ENCODE assay signal across 8 cellular contexts in the genomic region with DNA sequence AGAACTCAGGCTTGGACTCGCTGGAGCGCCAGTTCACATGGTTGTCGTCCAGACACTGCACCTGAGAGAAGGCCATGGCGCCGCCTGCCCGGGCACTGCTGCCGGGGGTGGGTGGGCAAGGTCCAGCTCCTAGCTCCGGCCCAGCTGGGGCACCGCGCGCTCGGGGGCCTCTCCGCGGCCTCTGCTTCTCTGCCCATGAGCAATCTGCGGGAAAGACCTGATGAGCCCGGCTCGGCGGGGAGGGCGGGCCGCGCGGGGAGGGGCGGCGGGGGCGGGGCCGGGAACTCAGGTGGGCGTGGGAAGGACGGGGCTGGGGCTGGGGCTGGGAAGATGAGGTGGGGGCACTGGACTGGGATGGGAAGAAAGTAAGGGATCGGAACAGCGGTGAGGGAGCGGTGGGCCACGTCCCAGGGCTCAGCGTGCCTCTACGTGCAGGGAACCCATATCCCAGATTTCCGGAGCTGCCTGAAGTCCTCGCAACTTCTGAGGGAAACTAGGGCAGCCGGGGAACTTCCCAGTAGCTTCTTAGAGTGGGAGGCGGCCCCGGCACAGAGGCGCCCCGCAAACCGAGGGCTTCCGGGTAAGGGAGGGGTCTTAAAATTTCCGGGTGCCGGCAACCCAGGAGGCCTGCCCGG. TPM values are rescaled to one million over a fixed set of nuclear protein-coding genes. Genes with fewer than 3 reads are reported as not detected.
A peak's percentile ranks its signal among the peaks of the same experiment; 100 is the strongest.
DNase-seq lines count a peak whose midpoint lies in the region; ATAC-seq, FAIRE-seq and TF ChIP-seq lines count a peak whose summit lies in the region.

No MANE protein-coding gene starts in this region.

- H3K9ac ChIP-seq in iPS-15b (ENCODE audit: low read depth, low read length), result peak overlapping the region; percentile 65

- H3K36me3 ChIP-seq in SJCRH30 (no peaks in the 10 kb centered on the region), iPS-15b (ENCODE audit: control insufficient read depth, insufficient read depth, low read length) (peaks cover 21% of the 10 kb centered on the region)

- no peaks in the 10 kb centered on the region for H3K27me3 Mint-ChIP-seq in activated naive CD8-positive, alpha-beta T cell treated with anti-CD3 and anti-CD28 coated beads, Interleukin-2, amount 50 U/mL, for 24 hours

- H3K9me3 ChIP-seq in SJCRH30 (replicated peaks) (peaks cover 7% of the 10 kb centered on the region), iPS-15b (ENCODE audit: control insufficient read depth, insufficient read depth, low read length) (no peaks in the 10 kb centered on the region)

- no peak overlapping the region for H3K27ac ChIP-seq in SJCRH30

- ATAC-seq in HG02938 (IDR thresholded peaks at IDR 0.05; ENCODE audit: unreplicated experiment), result peak; percentile 20
- ATAC-seq in activated naive CD8-positive, alpha-beta T cell treated with anti-CD3 and anti-CD28 coated beads, Interleukin-2, amount 50 U/mL, for 24 hours, result peak; percentile 25
- ATAC-seq in HG03469 (IDR thresholded peaks at IDR 0.05; ENCODE audit: unreplicated experiment), result no peak

- H3K4me3 ChIP-seq in SJCRH30, result peak overlapping the region; percentile 49
- H3K4me3 ChIP-seq in iPS-15b (ENCODE audit: low read depth, low read length), result peak overlapping the region; percentile 79

- H3K4me1 ChIP-seq in SJCRH30 (peaks cover 11% of the 10 kb centered on the region), iPS-15b (ENCODE audit: control insufficient read depth, insufficient read depth, low read length) (peaks cover 8% of the 10 kb centered on the region)

- H3K36me3 Mint-ChIP-seq in activated naive CD8-positive, alpha-beta T cell treated with anti-CD3 and anti-CD28 coated beads, Interleukin-2, amount 50 U/mL, for 24 hours (ENCODE audit: low read depth), result peaks cover 6% of the 10 kb centered on the region

- no peaks in the 10 kb centered on the region for H3K27me3 ChIP-seq in SJCRH30
- H3K27me3 ChIP-seq in iPS-15b (ENCODE audit: control insufficient read depth, insufficient read depth, low read length), result no peaks in the 10 kb centered on the region

- peaks cover 24% of the 10 kb centered on the region for H3K4me1 Mint-ChIP-seq in activated naive CD8-positive, alpha-beta T cell treated with anti-CD3 and anti-CD28 coated beads, Interleukin-2, amount 50 U/mL, for 24 hours

- DNase-seq in GM12892 (ENCODE audit: insufficient read length), result peak; percentile 66
- DNase-seq in SJCRH30, result no peak
- DNase-seq in activated naive CD8-positive, alpha-beta T cell treated with anti-CD3 and anti-CD28 coated beads, Interleukin-2, amount 50 U/mL, for 24 hours, result peak; percentile 54
- peak; percentile 64 for DNase-seq in stimulated activated CD4-positive, alpha-beta T cell treated with anti-CD3 and anti-CD28 coated beads, Interleukin-12 subunit alpha, Interleukin-12 subunit beta, amount 100 ng/mL, for 4 hours
- DNase-seq in midbrain (lab: John Stamatoyannopoulos, UW), result no peak

- peak overlapping the region; percentile 85 for H3K4me3 Mint-ChIP-seq in activated naive CD8-positive, alpha-beta T cell treated with anti-CD3 and anti-CD28 coated beads, Interleukin-2, amount 50 U/mL, for 24 hours

- FAIRE-seq in GM12892 (lab: Jason Lieb, UNC), result peak; percentile 46

- peak overlapping the region; percentile 76 for H3K27ac Mint-ChIP-seq in activated naive CD8-positive, alpha-beta T cell treated with anti-CD3 and anti-CD28 coated beads, Interleukin-2, amount 50 U/mL, for 24 hours

- no peak for TF ChIP-seq POLR2A in GM12892 (IDR thresholded peaks at IDR 0.05; ENCODE audit: low read depth, low read length)

- H3K9me3 Mint-ChIP-seq in activated naive CD8-positive, alpha-beta T cell treated with anti-CD3 and anti-CD28 coated beads, Interleukin-2, amount 50 U/mL, for 24 hours, result no peaks in the 10 kb centered on the region

RNA-seq across cellular contexts. Expression of gene FAM83G, which starts 0.5 kb away (rescaled TPM):
- 3.2 TPM for polyA plus RNA-seq in GM12892 (2012; ENCODE audit: missing spikeins)
- total RNA-seq in SJCRH30 (2014; rRNA removed; shearing (Covaris generic)), result 2.1 TPM in 2 replicates

RNA-seq across cellular contexts. Expression of gene GRAP, which starts 42.7 kb away (rescaled TPM):
- 18.1 TPM for polyA plus RNA-seq in GM12892 (2012; ENCODE audit: missing spikeins)
- total RNA-seq in SJCRH30 (2014; rRNA removed; shearing (Covaris generic)), result 0.63 and 0.69 TPM in 2 replicates

RNA-seq across cellular contexts. Expression of gene SLC5A10, which starts 52.1 kb away (rescaled TPM):
- polyA plus RNA-seq in GM12892 (2012; ENCODE audit: missing spikeins), result 0.95 TPM
- not detected in 2 replicates for total RNA-seq in SJCRH30 (2014; rRNA removed; shearing (Covaris generic))

Comparison
In these comparisons a context has a peak if more than half of its experiments do, and no peak if none do; other contexts are left out.
1. DNase-seq: peak in GM12892 (single experiment), activated naive CD8-positive, alpha-beta T cell treated with anti-CD3 and anti-CD28 coated beads, Interleukin-2, amount 50 U/mL, for 24 hours (single experiment) and stimulated activated CD4-positive, alpha-beta T cell treated with anti-CD3 and anti-CD28 coated beads, Interleukin-12 subunit alpha, Interleukin-12 subunit beta, amount 100 ng/mL, for 4 hours (single experiment); none in SJCRH30 (0 of 2) and midbrain (single experiment).